ENCODE assay signal across 9 cellular contexts in the genomic region with DNA sequence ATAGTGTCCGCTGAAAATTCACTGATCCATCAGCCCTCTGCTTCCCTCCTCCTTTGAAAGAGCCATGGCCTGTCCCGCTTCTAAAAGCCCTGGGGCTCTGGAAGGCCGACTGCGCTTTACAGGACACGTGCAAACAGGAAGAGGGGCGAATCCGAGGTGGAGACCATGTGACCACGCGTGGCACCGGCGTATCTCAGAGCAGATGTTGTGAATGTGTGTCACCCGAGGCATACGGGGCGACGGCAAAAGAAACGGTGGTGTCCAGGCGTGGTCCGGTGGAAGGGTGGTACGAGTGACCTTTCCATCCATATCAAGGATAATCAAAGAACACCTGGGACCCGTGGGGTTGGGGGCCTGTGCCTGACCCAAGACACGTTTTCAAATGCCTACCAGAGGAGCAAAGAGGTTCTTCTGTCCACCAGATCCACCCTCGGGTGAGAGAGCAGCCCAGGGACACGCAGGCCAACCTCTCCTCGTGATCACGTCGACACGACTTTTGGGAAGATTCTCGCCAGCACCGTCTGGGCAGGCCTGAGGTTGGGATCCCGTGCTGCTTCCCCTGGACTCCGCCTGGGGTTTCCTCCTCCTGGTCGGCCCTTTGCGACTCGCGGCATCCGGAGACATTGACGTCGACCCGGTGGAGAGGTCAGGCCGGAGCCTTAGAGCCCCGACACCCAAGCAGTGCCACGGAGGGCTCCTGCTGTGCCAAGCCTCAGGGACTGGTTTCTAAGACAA. TPM values are rescaled to one million over a fixed set of nuclear protein-coding genes. Genes with fewer than 3 reads are reported as not detected.
"Had no signal": no experiment of that assay in that cellular context is flagged by ENCODE, and none has a peak within 500 bp of the region (broad histone marks: within the 10 kb centered on the region; RNA-seq: fewer than 3 reads in every experiment).

No MANE protein-coding gene starts in this region.

RNA-seq across cellular contexts. Expression of gene KCNJ18, which starts 7.1 kb away (rescaled TPM):
- total RNA-seq: LHCN-M2, MCF 10A, NCI-H460, OCI-LY7, PC-9, Right ventricle myocardium superior, RPMI7951, SJSA1 had no signal
- polyA plus RNA-seq: SK-N-SH had no signal
